ENCODE assay signal across 12 cellular contexts in the genomic region with DNA sequence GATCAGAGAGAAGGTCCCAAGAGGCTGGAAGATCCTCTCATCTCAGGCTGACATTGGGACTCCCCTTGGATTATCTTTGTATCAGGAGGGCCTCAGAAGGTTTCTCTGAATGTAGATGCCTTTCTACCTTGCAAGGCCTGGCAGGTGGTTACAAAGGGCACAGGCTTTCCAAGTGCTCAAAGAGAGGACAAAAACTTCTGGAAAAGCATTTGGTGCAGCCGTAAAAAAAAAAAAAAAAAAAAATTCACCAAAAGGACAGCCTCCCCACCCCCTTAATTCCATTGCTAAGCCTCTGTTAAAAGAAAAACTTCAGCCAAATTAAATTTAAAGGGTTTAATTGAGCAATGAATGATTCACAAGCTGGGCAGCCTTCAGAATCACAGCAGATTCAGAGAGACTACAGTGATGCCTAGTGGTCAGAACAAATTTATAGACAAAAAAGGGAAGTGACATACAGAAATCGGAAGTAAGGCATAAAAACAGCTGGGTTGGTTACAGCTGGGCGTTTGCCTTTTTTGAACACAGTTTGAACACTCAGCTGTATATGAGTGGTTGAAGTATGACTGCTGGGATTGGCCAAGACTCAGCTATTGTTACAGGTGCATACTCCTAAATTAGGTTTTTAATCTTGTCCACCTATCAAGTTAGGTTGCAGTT. TPM values are rescaled to one million over a fixed set of nuclear protein-coding genes. Genes with fewer than 3 reads are reported as not detected.
DNase-seq lines count a peak whose midpoint lies in the region; ATAC-seq lines count a peak whose summit lies in the region.
"Had no signal": no experiment of that assay in that cellular context is flagged by ENCODE, and none has a peak within 500 bp of the region (broad histone marks: within the 10 kb centered on the region; RNA-seq: fewer than 3 reads in every experiment).

No MANE protein-coding gene starts in this region.

- H2AFZ ChIP-seq in Karpas-422 (ENCODE audit: low read length), result no peak overlapping the region

- H4K20me1 ChIP-seq in Karpas-422 (ENCODE audit: insufficient read depth, low read depth, low read length), result no peaks in the 10 kb centered on the region
- H4K20me1 ChIP-seq: BLaER1 treated with 17β-estradiol and CSF1 and Interleukin-3, amounts not matched to agents 10 nM and 100 nM had no signal

- H3K27me3 ChIP-seq in Karpas-422 (ENCODE audit: low read length), result no peaks in the 10 kb centered on the region
- H3K27me3 ChIP-seq: BLaER1 treated with 17β-estradiol and CSF1 and Interleukin-3, amounts not matched to agents 10 nM and 100 nM; spleen had no signal

- H3K4me1 ChIP-seq in Karpas-422 (ENCODE audit: low read length), result peaks cover 13% of the 10 kb centered on the region

- no peak overlapping the region for H3K9ac ChIP-seq in Karpas-422 (ENCODE audit: low read length)

- no peak overlapping the region for H3K4me2 ChIP-seq in Karpas-422 (ENCODE audit: low read depth, low read length, poor library complexity, severe bottlenecking)

- H3K9me3 ChIP-seq in Karpas-422 (ENCODE audit: low read length), result peaks cover 8% of the 10 kb centered on the region; the same call in 1 of the 2 replicates

- ATAC-seq in GM21529 (IDR thresholded peaks at IDR 0.05; ENCODE audit: unreplicated experiment) (peak; percentile 66), GM21619 (IDR thresholded peaks at IDR 0.05; ENCODE audit: unreplicated experiment) (no peak)
- ATAC-seq in activated CD4-positive, CD25-positive, alpha-beta regulatory T cell treated with anti-CD3 and anti-CD28 coated beads, Interleukin-2, amount 50 U/mL, for 24 hours, result no peak

- H3K27ac ChIP-seq in Karpas-422 (ENCODE audit: low read length) (peak overlapping the region; percentile 4; the same call in 1 of the 2 replicates), caudate nucleus (ENCODE audit: low read depth, low read length) (peak overlapping the region; percentile 64)
- H3K27ac ChIP-seq: spleen had no signal

- no peaks in the 10 kb centered on the region for H3K79me2 ChIP-seq in Karpas-422 (ENCODE audit: low read length)

- H3K36me3 ChIP-seq in Karpas-422 (ENCODE audit: insufficient read depth, low read length), result no peaks in the 10 kb centered on the region; the same call in 1 of the 2 replicates
- H3K36me3 ChIP-seq: spleen had no signal

- DNase-seq in CD1c-positive myeloid dendritic cell (ENCODE audit: extremely low spot score) (peak; percentile 79), Karpas-422 (peak; percentile 74), caudate nucleus (lab: John Stamatoyannopoulos, UW) (peak in 1 of 61 donors; percentile 10), ureter (ENCODE audit: low spot score) (no peak), NCI-H524 treated with DMSO at 0.1 percent for 48 hours (lab: John Stamatoyannopoulos, UW) (no peak)
- DNase-seq: activated T-cell treated with anti-CD3 and anti-CD28 coated beads, Interleukin-2, amount 50 U/mL, for 48 hours; NCI-H1694 treated with DMSO at 0.1 percent for 48 hours; spleen had no signal

- no peaks in the 10 kb centered on the region for H3K9me2 ChIP-seq in Karpas-422 (replicated peaks; ENCODE audit: insufficient read depth, low read length)

- H3K4me3 ChIP-seq in Karpas-422 (ENCODE audit: low read length), result no peak overlapping the region
- H3K4me3 ChIP-seq: BLaER1 treated with 17β-estradiol and CSF1 and Interleukin-3, amounts not matched to agents 10 nM and 100 nM; spleen had no signal

RNA-seq across cellular contexts. Expression of a gene that starts 42.5 kb away (rescaled TPM):
- 1.7 and 1.9 TPM in 2 replicates for total RNA-seq in Karpas-422 (2014; rRNA removed; shearing (Covaris generic); ENCODE audit: low replicate concordance)
- 2.2 TPM for total RNA-seq in ureter

Comparison
In these comparisons a context has a peak if more than half of its experiments do, and no peak if none do; other contexts are left out.
1. DNase-seq: peak in CD1c-positive myeloid dendritic cell (single experiment) and Karpas-422 (single experiment); none in ureter (single experiment) and NCI-H524 treated with DMSO at 0.1 percent for 48 hours (single experiment).